In genomic region chr7:101128040-101128834, GRCh38 we compare ENCODE assay signal across 1 cellular context.
TF ChIP-seq lines count a peak whose summit lies in the region.

No MANE protein-coding gene starts in this region.

TF ChIP-seq in K562, 482 proteins besides CTCF, POLR2A, EP300 and RAD21:
- TF ChIP-seq YY1 (IDR thresholded peaks at IDR 0.05; ENCODE audit: borderline replicate concordance in 1 of 3, control insufficient read depth in 1 of 3, extremely low read depth in 1 of 3, insufficient read depth in 3 of 3, insufficient read length in 1 of 3, insufficient replicate concordance in 2 of 3, low read depth in 1 of 3, low read length in 2 of 3) (no peak), ZNF512 (tag; IDR thresholded peaks at IDR 0.05) (0 out of 2 replicates have a peak, but pooled peaks have one; percentile 42), NFIC (IDR thresholded peaks at IDR 0.05) (peak; percentile 35; the same call in 1 of the 2 replicates), TFAP4 (CRISPR knock-in tag; IDR thresholded peaks at IDR 0.05; ENCODE audit: borderline replicate concordance) (0 out of 2 replicates have a peak, but pooled peaks have one; percentile 2)
- TF ChIP-seq, protein P1, sequence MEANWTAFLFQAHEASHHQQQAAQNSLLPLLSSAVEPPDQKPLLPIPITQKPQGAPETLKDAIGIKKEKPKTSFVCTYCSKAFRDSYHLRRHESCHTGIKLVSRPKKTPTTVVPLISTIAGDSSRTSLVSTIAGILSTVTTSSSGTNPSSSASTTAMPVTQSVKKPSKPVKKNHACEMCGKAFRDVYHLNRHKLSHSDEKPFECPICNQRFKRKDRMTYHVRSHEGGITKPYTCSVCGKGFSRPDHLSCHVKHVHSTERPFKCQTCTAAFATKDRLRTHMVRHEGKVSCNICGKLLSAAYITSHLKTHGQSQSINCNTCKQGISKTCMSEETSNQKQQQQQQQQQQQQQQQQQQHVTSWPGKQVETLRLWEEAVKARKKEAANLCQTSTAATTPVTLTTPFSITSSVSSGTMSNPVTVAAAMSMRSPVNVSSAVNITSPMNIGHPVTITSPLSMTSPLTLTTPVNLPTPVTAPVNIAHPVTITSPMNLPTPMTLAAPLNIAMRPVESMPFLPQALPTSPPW (CRISPR knock-in tag; IDR thresholded peaks at IDR 0.05) = no peak
